Comparison of ENCODE assay signal across 15 cellular contexts in the genomic region with DNA sequence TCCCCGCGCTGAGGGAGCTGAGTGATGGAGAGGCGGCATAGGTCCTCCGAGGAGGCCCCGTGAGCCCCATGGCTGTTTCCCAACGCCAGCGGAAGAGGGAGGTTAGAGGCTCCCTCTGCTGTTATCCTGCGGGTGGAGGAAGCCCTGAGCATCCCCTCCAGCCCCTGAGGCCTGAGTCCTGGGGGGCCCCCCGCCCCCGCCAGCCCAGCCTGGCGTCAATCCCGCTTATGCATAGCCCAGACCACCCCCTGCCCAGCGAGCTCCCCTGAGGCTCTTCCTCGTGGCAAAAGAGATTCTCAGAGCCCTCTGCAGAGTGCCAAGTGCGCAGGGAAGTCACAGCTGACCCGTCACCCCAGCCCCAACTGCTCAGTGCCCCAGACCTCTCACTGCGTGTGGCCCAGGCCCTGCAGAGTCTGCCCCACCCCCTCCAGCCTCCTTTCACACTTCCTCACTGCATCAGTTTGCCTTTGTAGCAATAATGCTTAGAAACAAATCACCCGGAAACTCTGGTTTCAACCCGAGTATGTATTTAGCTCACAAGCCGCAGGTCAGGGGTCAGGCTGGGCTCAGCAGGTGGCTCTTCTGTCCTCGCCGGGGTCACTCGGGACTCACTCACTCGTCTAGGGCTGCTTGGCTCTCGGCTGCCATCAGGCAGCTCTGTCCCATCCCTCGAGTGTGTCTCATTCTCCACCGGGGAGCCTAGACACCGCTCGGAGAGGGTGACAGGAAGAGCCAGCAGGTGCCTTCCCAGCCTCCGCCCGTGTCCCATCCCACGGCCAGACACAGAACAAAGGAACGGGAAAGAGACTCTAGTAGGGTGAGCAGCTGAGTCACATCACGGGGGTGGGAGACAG. TPM values are rescaled to one million over a fixed set of nuclear protein-coding genes. Genes with fewer than 3 reads are reported as not detected.
DNase-seq lines count a peak whose midpoint lies in the region; ATAC-seq and TF ChIP-seq lines count a peak whose summit lies in the region.
"Had no signal": no experiment of that assay in that cellular context is flagged by ENCODE, and none has a peak within 500 bp of the region (broad histone marks: within the 10 kb centered on the region; RNA-seq: fewer than 3 reads in every experiment).

No MANE protein-coding gene starts in this region.

- ATAC-seq in omental fat pad (ENCODE audit: low FRiP score) (peak; percentile 56), HG02981 (IDR thresholded peaks at IDR 0.05; ENCODE audit: unreplicated experiment) (no peak)
- ATAC-seq in activated T-cell treated with anti-CD3 and anti-CD28 coated beads, Interleukin-2, amount 50 U/mL, for 4 hours = no peak

- DNase-seq in ELR (ENCODE audit: low read depth) (peak; percentile 25), NB4 (ENCODE audit: low read depth) (peak; percentile 86), epithelial cell of proximal tubule (ENCODE audit: low read depth) (no peak), omental fat pad (ENCODE audit: low spot score) (no peak), NCI-H2081 (lab: John Stamatoyannopoulos, UW) (no peak)
- no peak for DNase-seq in activated T-cell treated with anti-CD3 and anti-CD28 coated beads, Interleukin-2, amount 50 U/mL, for 4 hours
- DNase-seq: activated CD4-positive, alpha-beta T cell treated with anti-CD3 and anti-CD28 coated beads for 48 hours; activated T-cell treated with anti-CD3 and anti-CD28 coated beads, Interleukin-2, amount 50 U/mL, for 24 hours; hippocampal formation; NCI-H1436 treated with DMSO at 0.1 percent for 48 hours had no signal

- peak; percentile 60 for TF ChIP-seq CTCF in NB4 (IDR thresholded peaks at IDR 0.05; ENCODE audit: low read depth, low read length)
- peak; percentile 43 for TF ChIP-seq CTCF in epithelial cell of proximal tubule (conservative IDR thresholded peaks at IDR 0.05; ENCODE audit: low read depth, low read length)
- no peak for TF ChIP-seq CTCF in omental fat pad (IDR thresholded peaks at IDR 0.05)

- no peak overlapping the region for H3K4me3 Mint-ChIP-seq in activated T-cell treated with anti-CD3 and anti-CD28 coated beads, Interleukin-2, amount 50 U/mL, for 4 hours
- H3K4me3 Mint-ChIP-seq: activated T-cell treated with anti-CD3 and anti-CD28 coated beads, Interleukin-2, amount 50 U/mL, for 24 hours; T-helper 2 cell treated with Interferon-gamma antibody and Interleukin-4, amounts not matched to agents 5 μg/mL and 100 μg/mL, for 36 hours had no signal

- no peaks in the 10 kb centered on the region for H3K4me1 Mint-ChIP-seq in activated T-cell treated with anti-CD3 and anti-CD28 coated beads, Interleukin-2, amount 50 U/mL, for 4 hours (ENCODE audit: low read depth)

- no peaks in the 10 kb centered on the region for H3K9me3 Mint-ChIP-seq in activated T-cell treated with anti-CD3 and anti-CD28 coated beads, Interleukin-2, amount 50 U/mL, for 4 hours
- H3K9me3 Mint-ChIP-seq: activated T-cell treated with anti-CD3 and anti-CD28 coated beads, Interleukin-2, amount 50 U/mL, for 24 hours; T-helper 2 cell treated with Interferon-gamma antibody and Interleukin-4, amounts not matched to agents 5 μg/mL and 100 μg/mL, for 36 hours had no signal

- peaks cover 69% of the 10 kb centered on the region for H3K27me3 Mint-ChIP-seq in activated T-cell treated with anti-CD3 and anti-CD28 coated beads, Interleukin-2, amount 50 U/mL, for 4 hours (ENCODE audit: low read depth)

- H3K4me3 ChIP-seq in NB4 (ENCODE audit: low read depth, low read length) = no peak overlapping the region
- no peak overlapping the region for H3K4me3 ChIP-seq in epithelial cell of proximal tubule (ENCODE audit: low read depth, low read length)
- H3K4me3 ChIP-seq: smooth muscle cell had no signal

- TF ChIP-seq POLR2A in NB4 (IDR thresholded peaks at IDR 0.05; ENCODE audit: extremely low read depth, insufficient read length) = no peak

- H3K36me3 Mint-ChIP-seq in activated T-cell treated with anti-CD3 and anti-CD28 coated beads, Interleukin-2, amount 50 U/mL, for 4 hours (ENCODE audit: insufficient read depth) = no peaks in the 10 kb centered on the region

RNA-seq across cellular contexts. Expression of gene GALNT9, which starts 44.8 kb away (rescaled TPM):
- total RNA-seq in epithelial cell of proximal tubule (not detected in 2 replicates), omental fat pad (10 to 100 TPM in 3 of 4 donors, not detected in 1; 10.9 to 52.7 (median 36.7) TPM)
- under 1 TPM; 0.30 to 0.71 (median 0.34) TPM for total RNA-seq in activated T-cell treated with anti-CD3 and anti-CD28 coated beads, Interleukin-2, amount 50 U/mL, for 4 hours
- total RNA-seq: NCI-H460, RPMI7951, smooth muscle cell had no signal

Comparison
In these comparisons a context has a peak if more than half of its experiments do, and no peak if none do; other contexts are left out.
1. DNase-seq: peak in ELR (single experiment) and NB4 (single experiment); none in epithelial cell of proximal tubule (single experiment), omental fat pad (single experiment), NCI-H2081 (0 of 2) and activated T-cell treated with anti-CD3 and anti-CD28 coated beads, Interleukin-2, amount 50 U/mL, for 4 hours (single experiment).
2. CTCF ChIP-seq: peak in NB4 (single experiment) and epithelial cell of proximal tubule (single experiment); none in omental fat pad (0 of 3).